9 cellular contexts compared by ENCODE assay signal in genomic region chr2:74461187-74462053, GRCh38. TPM values are rescaled to one million over a fixed set of nuclear protein-coding genes. Genes with fewer than 3 reads are reported as not detected.
DNase-seq lines count a peak whose midpoint lies in the region; ATAC-seq and TF ChIP-seq lines count a peak whose summit lies in the region.
"Had no signal": no experiment of that assay in that cellular context is flagged by ENCODE, and none has a peak within 500 bp of the region (broad histone marks: within the 10 kb centered on the region; RNA-seq: fewer than 3 reads in every experiment).

No MANE protein-coding gene starts in this region.

- H2BK12ac ChIP-seq in neuronal stem cell (ENCODE audit: low read length) = no peak overlapping the region

- H3K9me3 ChIP-seq in SK-N-SH (no peaks in the 10 kb centered on the region), T-helper 17 cell (ENCODE audit: control insufficient read depth, low read length, poor library complexity, severe bottlenecking) (no peaks in the 10 kb centered on the region), neuronal stem cell (replicated peaks in 1 of 2; ENCODE audit: control insufficient read depth in 2 of 2, insufficient read depth in 1 of 2, low read depth in 1 of 2, low read length in 2 of 2) (no peaks in the 10 kb centered on the region)

- no peak overlapping the region for H3K18ac ChIP-seq in neuronal stem cell (ENCODE audit: low read length)

- H4K20me1 ChIP-seq in SK-N-SH (ENCODE audit: insufficient read depth) = no peaks in the 10 kb centered on the region

- H4K91ac ChIP-seq in neuronal stem cell (ENCODE audit: low read depth, low read length, poor library complexity) = no peak overlapping the region

- peaks cover 3% of the 10 kb centered on the region for H3K36me3 Mint-ChIP-seq in T-helper 17 cell (ENCODE audit: low read depth)
- H3K36me3 Mint-ChIP-seq: IgD-negative memory B cell had no signal

- H3K4me1 Mint-ChIP-seq in T-helper 17 cell = peaks cover 47% of the 10 kb centered on the region

- H3K27ac ChIP-seq in SK-N-SH (ENCODE audit: low read depth in 2 of 2, low read length in 1 of 2) (no peak overlapping the region; a peak in 1 of 4 replicates), neuronal stem cell (replicated peaks; ENCODE audit: low read length) (no peak overlapping the region)

- peaks cover 6% of the 10 kb centered on the region for H3F3A ChIP-seq in SK-N-SH (replicated peaks; ENCODE audit: insufficient read depth)

- H3K4ac ChIP-seq in neuronal stem cell (ENCODE audit: low read length) = no peak overlapping the region

- no peak overlapping the region for H2BK5ac ChIP-seq in neuronal stem cell (ENCODE audit: low read length)

- CTCF ChIA-PET in SK-N-SH (lab: Yijun Ruan, JAX) = interaction anchor here (1.1 to 1.2 kb wide), 2 partner anchors 8 to 127 kb away, joined by 3 to 4 read pairs; no protein-coding TSS in a partner anchor

- H2AFZ ChIP-seq in SK-N-SH (ENCODE audit: low read depth) (no peak overlapping the region), neuronal stem cell (ENCODE audit: low read length) (no peak overlapping the region)

- DNase-seq in SK-N-SH (peak; percentile 41), T-helper 17 cell (no peak), neuronal stem cell (ENCODE audit: low spot score) (no peak), epidermal melanocyte (ENCODE audit: insufficient read length, low spot score) (no peak)
- no peak for DNase-seq in stimulated activated naive CD4-positive, alpha-beta T cell (lab: John Stamatoyannopoulos, UW)
- DNase-seq: activated CD4-positive, CD25-positive, alpha-beta regulatory T cell treated with anti-CD3 and anti-CD28 coated beads, Interleukin-2, amount 50 U/mL, for 72 hours; NCI-H524 treated with DMSO at 0.1 percent for 48 hours had no signal

- H3K79me1 ChIP-seq in neuronal stem cell (ENCODE audit: low read depth, low read length) = peaks cover 13% of the 10 kb centered on the region

- no peak overlapping the region for H3K4me2 ChIP-seq in SK-N-SH
- H3K4me2 ChIP-seq in neuronal stem cell (ENCODE audit: insufficient read depth, low read length, poor library complexity, severe bottlenecking) = no peak overlapping the region

- H3K9me2 ChIP-seq in SK-N-SH = no peaks in the 10 kb centered on the region

- H3K4me3 ChIP-seq in SK-N-SH (ENCODE audit: low read depth in 2 of 2, low read length in 1 of 2) = no peak overlapping the region
- peak overlapping the region in 1 of 2 donors; percentile 49 for H3K4me3 ChIP-seq in neuronal stem cell (ENCODE audit: low read length in 2 of 2)

- peaks cover 49% of the 10 kb centered on the region for H3K79me2 ChIP-seq in SK-N-SH (ENCODE audit: insufficient read depth)

- no peak overlapping the region for H2AK5ac ChIP-seq in neuronal stem cell (ENCODE audit: low read depth, low read length)

- peak overlapping the region; percentile 95 for H3K23ac ChIP-seq in neuronal stem cell (ENCODE audit: low read depth, low read length, poor library complexity)

- POLR2A ChIA-PET in SK-N-SH (lab: Yijun Ruan, JAX) = interaction anchor here (2.1 to 5.9 kb wide), 2 partner anchors 13 to 20 kb away, joined by 8 to 60 read pairs; partner anchors contain the start of gene MRPL53

- no peak overlapping the region for H2BK15ac ChIP-seq in neuronal stem cell (ENCODE audit: low read length)

- WGBS in SK-N-SH (ENCODE audit: low lambda C conversion rate) = 92% methylated on average over 15 of the region's 27 CpGs
- no CpG with 5 or more reads among the region's 27 CpGs for WGBS in neuronal stem cell (ENCODE audit: extremely low coverage in 2 of 2, insufficient read length in 2 of 2, insufficient replicate concordance in 1 of 2), 2 donors

- H3K4me3 Mint-ChIP-seq in T-helper 17 cell = no peak overlapping the region

- H3K36me3 ChIP-seq in SK-N-SH (replicated peaks in 1 of 2; ENCODE audit: control insufficient read depth in 1 of 2, insufficient read depth in 2 of 2, low read length in 1 of 2) (peaks cover 0 to 28% of the 10 kb centered on the region in 2 experiments), neuronal stem cell (replicated peaks in 1 of 2; ENCODE audit: control insufficient read depth in 2 of 2, insufficient read depth in 2 of 2, low read length in 2 of 2) (peaks cover 24 to 40% of the 10 kb centered on the region in 2 donors)

- H3K4me1 ChIP-seq in SK-N-SH (ENCODE audit: control insufficient read depth in 1 of 2, insufficient read depth in 2 of 2, low read depth in 1 of 2, low read length in 1 of 2) = peaks cover 5 to 30% of the 10 kb centered on the region in 2 experiments; a peak in 2 of 4 replicates
- H3K4me1 ChIP-seq in neuronal stem cell (ENCODE audit: control insufficient read depth in 2 of 2, insufficient read depth in 1 of 2, low read depth in 1 of 2, low read length in 2 of 2) = peaks cover 9 to 16% of the 10 kb centered on the region in 2 donors

- peak; percentile 37 for TF ChIP-seq CTCF in SK-N-SH (IDR thresholded peaks at IDR 0.05)

- peak overlapping the region; percentile 49 for H3K27ac Mint-ChIP-seq in T-helper 17 cell

- no peak overlapping the region for H2BK120ac ChIP-seq in neuronal stem cell (ENCODE audit: low read depth, low read length)

- no peaks in the 10 kb centered on the region for H3K27me3 Mint-ChIP-seq in T-helper 17 cell
- H3K27me3 Mint-ChIP-seq: IgD-negative memory B cell had no signal

- no peak overlapping the region for H3K9ac ChIP-seq in SK-N-SH
- H3K9ac ChIP-seq in neuronal stem cell (ENCODE audit: low read depth, low read length, poor library complexity) = no peak overlapping the region

- ATAC-seq in SK-N-SH treated with all-trans-retinoic acid at 6 μM for 48 hours = no peak
- no peak for ATAC-seq in T-helper 17 cell

- H3K27me3 ChIP-seq in SK-N-SH (ENCODE audit: insufficient read depth) (no peaks in the 10 kb centered on the region), neuronal stem cell (ENCODE audit: control insufficient read depth in 3 of 3, insufficient read depth in 3 of 3, low read depth in 1 of 3, low read length in 3 of 3) (no peaks in the 10 kb centered on the region)

- TF ChIP-seq EP300 in SK-N-SH (IDR thresholded peaks at IDR 0.05; ENCODE audit: borderline replicate concordance in 1 of 2, low read depth in 1 of 2, low read length in 1 of 2) = no peak

- no peak for TF ChIP-seq RAD21 in SK-N-SH (IDR thresholded peaks at IDR 0.05; ENCODE audit: low read length)

- H3K14ac ChIP-seq in neuronal stem cell (ENCODE audit: low read length) = no peak overlapping the region

- no peak overlapping the region for H4K8ac ChIP-seq in neuronal stem cell (ENCODE audit: low read depth, low read length)

TF ChIP-seq in SK-N-SH, 30 proteins besides CTCF, POLR2A, EP300 and RAD21 (continues in another document):
- TF ChIP-seq IRF3 (IDR thresholded peaks at IDR 0.05; ENCODE audit: low read depth, low read length) = no peak

TF ChIP-seq in SK-N-SH treated with all-trans-retinoic acid at 6 μM for 48 hours, 23 proteins besides CTCF, POLR2A, EP300 and RAD21 (continues in another document):
- no peak for TF ChIP-seq PPARA (CRISPR knock-in tag; IDR thresholded peaks at IDR 0.05; ENCODE audit: borderline replicate concordance)
- TF ChIP-seq, protein P1, sequence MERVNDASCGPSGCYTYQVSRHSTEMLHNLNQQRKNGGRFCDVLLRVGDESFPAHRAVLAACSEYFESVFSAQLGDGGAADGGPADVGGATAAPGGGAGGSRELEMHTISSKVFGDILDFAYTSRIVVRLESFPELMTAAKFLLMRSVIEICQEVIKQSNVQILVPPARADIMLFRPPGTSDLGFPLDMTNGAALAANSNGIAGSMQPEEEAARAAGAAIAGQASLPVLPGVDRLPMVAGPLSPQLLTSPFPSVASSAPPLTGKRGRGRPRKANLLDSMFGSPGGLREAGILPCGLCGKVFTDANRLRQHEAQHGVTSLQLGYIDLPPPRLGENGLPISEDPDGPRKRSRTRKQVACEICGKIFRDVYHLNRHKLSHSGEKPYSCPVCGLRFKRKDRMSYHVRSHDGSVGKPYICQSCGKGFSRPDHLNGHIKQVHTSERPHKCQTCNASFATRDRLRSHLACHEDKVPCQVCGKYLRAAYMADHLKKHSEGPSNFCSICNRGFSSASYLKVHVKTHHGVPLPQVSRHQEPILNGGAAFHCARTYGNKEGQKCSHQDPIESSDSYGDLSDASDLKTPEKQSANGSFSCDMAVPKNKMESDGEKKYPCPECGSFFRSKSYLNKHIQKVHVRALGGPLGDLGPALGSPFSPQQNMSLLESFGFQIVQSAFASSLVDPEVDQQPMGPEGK (CRISPR knock-in tag; IDR thresholded peaks at IDR 0.05; ENCODE audit: borderline replicate concordance) = no peak

RNA-seq across cellular contexts. Expression of gene WBP1, which starts 3.2 kb away (rescaled TPM):
- 184 and 193 TPM in 2 replicates for polyA plus RNA-seq in SK-N-SH (2012; rRNA removed)
- polyA plus RNA-seq in SK-N-SH (2012; cell fraction: cytosol; rRNA removed) = 70.5 and 98.4 TPM in 2 replicates
- 969 and 1,280 TPM in 2 replicates for polyA plus RNA-seq in SK-N-SH (2012; cell fraction: nucleus; rRNA removed)
- total RNA-seq in T-helper 17 cell = 10 to 100 TPM; 61.7 to 64.2 TPM
- 148 TPM for polyA plus RNA-seq in neuronal stem cell (2013, experiment 1 of 2)
- 146 TPM for polyA plus RNA-seq in neuronal stem cell (2013, experiment 2 of 2)

RNA-seq across cellular contexts. Expression of gene MOGS, which starts 3.8 kb away (rescaled TPM):
- 69.3 and 69.4 TPM in 2 replicates for polyA plus RNA-seq in SK-N-SH (2012; rRNA removed)
- polyA plus RNA-seq in SK-N-SH (2012; cell fraction: cytosol; rRNA removed) = 30.3 and 39.2 TPM in 2 replicates
- polyA plus RNA-seq in SK-N-SH (2012; cell fraction: nucleus; rRNA removed) = 228 and 241 TPM in 2 replicates
- total RNA-seq in T-helper 17 cell = 10 to 100 TPM; 66.2 to 68.9 TPM
- polyA plus RNA-seq in neuronal stem cell (2013, experiment 1 of 2) = 39.6 TPM
- 38.5 TPM for polyA plus RNA-seq in neuronal stem cell (2013, experiment 2 of 2)

RNA-seq across cellular contexts. Expression of gene INO80B, which starts 6.5 kb away (rescaled TPM):
- 41.7 and 48.4 TPM in 2 replicates for polyA plus RNA-seq in SK-N-SH (2012; rRNA removed)
- 20.6 and 28.3 TPM in 2 replicates for polyA plus RNA-seq in SK-N-SH (2012; cell fraction: cytosol; rRNA removed)
- 259 and 308 TPM in 2 replicates for polyA plus RNA-seq in SK-N-SH (2012; cell fraction: nucleus; rRNA removed)
- total RNA-seq in T-helper 17 cell = 10 to 100 TPM; 35.1 to 45.2 TPM
- polyA plus RNA-seq in neuronal stem cell (2013, experiment 1 of 2) = 17.7 TPM
- 17.8 TPM for polyA plus RNA-seq in neuronal stem cell (2013, experiment 2 of 2)

RNA-seq across cellular contexts. Expression of gene MRPL53, which starts 11.1 kb away (rescaled TPM):
- polyA plus RNA-seq in SK-N-SH (2012; rRNA removed) = 60.6 and 95.0 TPM in 2 replicates
- 47.2 and 53.4 TPM in 2 replicates for polyA plus RNA-seq in SK-N-SH (2012; cell fraction: cytosol; rRNA removed)
- polyA plus RNA-seq in SK-N-SH (2012; cell fraction: nucleus; rRNA removed) = 55.9 and 87.0 TPM in 2 replicates
- 10 to 100 TPM; 31.4 to 67.9 TPM for total RNA-seq in T-helper 17 cell
- polyA plus RNA-seq in neuronal stem cell (2013, experiment 1 of 2) = 80.8 TPM
- polyA plus RNA-seq in neuronal stem cell (2013, experiment 2 of 2) = 80.5 TPM

RNA-seq across cellular contexts. Expression of gene RTKN, which starts 19.7 kb away (rescaled TPM):
- 22.6 and 23.4 TPM in 2 replicates for polyA plus RNA-seq in SK-N-SH (2012; rRNA removed)
- 8.6 and 13.1 TPM in 2 replicates for polyA plus RNA-seq in SK-N-SH (2012; cell fraction: cytosol; rRNA removed)
- 80.0 and 93.6 TPM in 2 replicates for polyA plus RNA-seq in SK-N-SH (2012; cell fraction: nucleus; rRNA removed)
- under 1 TPM; 0.37 to 0.57 TPM for total RNA-seq in T-helper 17 cell
- 20.6 TPM for polyA plus RNA-seq in neuronal stem cell (2013, experiment 1 of 2)
- polyA plus RNA-seq in neuronal stem cell (2013, experiment 2 of 2) = 20.1 TPM
